8 cellular contexts compared by ENCODE assay signal in the genomic region with DNA sequence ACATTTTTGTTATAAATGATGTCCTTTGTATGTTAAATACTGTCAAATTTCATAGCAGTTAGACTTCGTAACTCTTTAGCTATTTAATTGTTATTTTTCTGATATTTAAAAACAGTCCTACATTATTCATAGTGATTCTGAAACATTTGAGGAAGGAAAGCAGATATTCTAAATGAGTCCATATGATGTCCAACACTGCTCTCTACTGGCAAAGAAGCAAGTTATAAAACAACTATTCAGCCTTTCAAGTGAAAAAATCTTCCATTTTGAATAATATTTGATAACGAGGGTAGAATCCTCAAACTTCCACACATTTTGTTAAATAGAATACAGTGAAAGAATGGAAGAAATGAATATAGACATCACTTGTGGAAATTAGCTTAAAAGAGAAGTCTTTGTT.
A peak's percentile ranks its signal among the peaks of the same experiment; 100 is the strongest.
DNase-seq lines count a peak whose midpoint lies in the region; ATAC-seq and TF ChIP-seq lines count a peak whose summit lies in the region.

No MANE protein-coding gene starts in this region.

- H3K27me3 Mint-ChIP-seq in GM23338 (ENCODE audit: insufficient read depth, low read depth, poor library complexity) = peaks cover 4% of the 10 kb centered on the region

- peak; percentile 46 for DNase-seq in DMS114 treated with DMSO at 0.1 percent for 48 hours (lab: John Stamatoyannopoulos, UW; ENCODE audit: unreplicated experiment)
- DNase-seq in GM23338 (ENCODE audit: low spot score) = peak; percentile 54
- peak; percentile 49 for DNase-seq in NCI-H1694 treated with DMSO at 0.1 percent for 48 hours (lab: John Stamatoyannopoulos, UW)
- no peak for DNase-seq in adrenal gland
- DNase-seq in left kidney (ENCODE audit: low read depth, low spot score) = peak; percentile 71
- DNase-seq in activated naive CD4-positive, alpha-beta T cell (lab: John Stamatoyannopoulos, UW) = no peak
- no peak for DNase-seq in nucleus accumbens (lab: John Stamatoyannopoulos, UW)
- no peak for DNase-seq in ecto neural progenitor cell (ENCODE audit: low spot score)

- no peak overlapping the region for H3K27ac Mint-ChIP-seq in GM23338

- H3K27me3 ChIP-seq in GM23338 (ENCODE audit: insufficient read depth) (no peaks in the 10 kb centered on the region), adrenal gland (no peaks in the 10 kb centered on the region)

- no peaks in the 10 kb centered on the region; the same call in 2 of the 3 replicates for H3K9me3 Mint-ChIP-seq in GM23338

- peaks cover 49% of the 10 kb centered on the region for H3K4me1 Mint-ChIP-seq in GM23338

- no peaks in the 10 kb centered on the region for H3K9me2 ChIP-seq in GM23338 (ENCODE audit: insufficient read depth)

- H4K20me1 ChIP-seq in GM23338 (replicated peaks; ENCODE audit: insufficient read depth) = no peaks in the 10 kb centered on the region

- H3F3A ChIP-seq in GM23338 (replicated peaks; ENCODE audit: low read depth) = no peaks in the 10 kb centered on the region

- WGBS in adrenal gland, 4 donors = 1 to 7% (median 5%) methylated on average over 2 of the region's 2 CpGs

- TF ChIP-seq CTCF in GM23338 (conservative IDR thresholded peaks at IDR 0.05; ENCODE audit: low read depth in 2 of 2) (peak; percentile 53 to 76), adrenal gland (IDR thresholded peaks at IDR 0.05) (peak; percentile 19 to 75 (median 60))

- TF ChIP-seq POLR2A in adrenal gland (IDR thresholded peaks at IDR 0.05) = no peak

- H3K4me3 ChIP-seq in GM23338 (no peak overlapping the region), adrenal gland (no peak overlapping the region)

- H2AFZ ChIP-seq in GM23338 = no peak overlapping the region

- H3K4me3 Mint-ChIP-seq in GM23338 = no peak overlapping the region

- H3K9me3 ChIP-seq in adrenal gland (replicated peaks in 1 of 3) = no peaks in the 10 kb centered on the region

- H3K4me1 ChIP-seq in GM23338 (ENCODE audit: insufficient read depth) (peaks cover 26% of the 10 kb centered on the region), adrenal gland (replicated peaks in 1 of 2) (peaks cover 0 to 12% of the 10 kb centered on the region in 2 donors)

- H3K27ac ChIP-seq in GM23338 (ENCODE audit: low read depth) (no peak overlapping the region), adrenal gland (no peak overlapping the region)

- no peaks in the 10 kb centered on the region for H3K36me3 ChIP-seq in GM23338 (ENCODE audit: insufficient read depth)
- no peaks in the 10 kb centered on the region for H3K36me3 ChIP-seq in adrenal gland (replicated peaks in 1 of 2)

- ATAC-seq in GM23338 = no peak

- no peak overlapping the region for H3K4me2 ChIP-seq in GM23338

- H3K79me2 ChIP-seq in GM23338 (replicated peaks; ENCODE audit: insufficient read depth) = peaks cover 59% of the 10 kb centered on the region

- intact Hi-C loops in adrenal gland (cut with DNase I) = loop anchor here in 1 of 2 donors (10.0 kb wide), 2 partner anchors 218 to 928 kb away; partner anchors contain the start of gene GULP1

- no peaks in the 10 kb centered on the region for H3K36me3 Mint-ChIP-seq in GM23338 (ENCODE audit: low read depth)

TF ChIP-seq in GM23338, 12 proteins besides CTCF, POLR2A, EP300 and RAD21:
- no peak for TF ChIP-seq REST (IDR thresholded peaks at IDR 0.05; ENCODE audit: unreplicated experiment)
- TF ChIP-seq ZNF331 (CRISPR knock-in tag; IDR thresholded peaks at IDR 0.05; ENCODE audit: low read depth) = no peak
- TF ChIP-seq EZH2 (IDR thresholded peaks at IDR 0.05; ENCODE audit: low read depth, unreplicated experiment) = no peak
- TF ChIP-seq POLR2AphosphoS5 (IDR thresholded peaks at IDR 0.05; ENCODE audit: low read depth) = no peak

Comparison
In these comparisons a context has a peak if more than half of its experiments do, and no peak if none do; other contexts are left out.
1. DNase-seq: peak in DMS114 treated with DMSO at 0.1 percent for 48 hours (single experiment), GM23338 (single experiment), NCI-H1694 treated with DMSO at 0.1 percent for 48 hours (single experiment) and left kidney (single experiment); none in adrenal gland (0 of 7), activated naive CD4-positive, alpha-beta T cell (0 of 4), nucleus accumbens (0 of 56) and ecto neural progenitor cell (single experiment).